In genomic region chr22:40593460-40594273, GRCh38 we compare ENCODE assay signal across 1 cellular context.
TF ChIP-seq lines count a peak whose summit lies in the region.

No MANE protein-coding gene starts in this region.

TF ChIP-seq in HepG2, 621 proteins besides CTCF, POLR2A, EP300 and RAD21 (continued from another document):
- TF ChIP-seq FOXP4 (CRISPR knock-in tag; IDR thresholded peaks at IDR 0.05) = 0 out of 2 replicates have a peak, but pooled peaks have one; percentile 11
- no peak for TF ChIP-seq FOSL1 (CRISPR knock-in tag; IDR thresholded peaks at IDR 0.05; ENCODE audit: borderline replicate concordance)
- TF ChIP-seq NCOR1 (IDR thresholded peaks at IDR 0.05; ENCODE audit: borderline replicate concordance, low read length) = peak; percentile 47; the same call in 1 of the 2 replicates
- 0 out of 2 replicates have a peak, but pooled peaks have one; percentile 11 for TF ChIP-seq SOX5 (CRISPR knock-in tag; IDR thresholded peaks at IDR 0.05; ENCODE audit: borderline replicate concordance)
- TF ChIP-seq NCOA2 (CRISPR knock-in tag; IDR thresholded peaks at IDR 0.05) = 0 out of 2 replicates have a peak, but pooled peaks have one; percentile 12
- no peak for TF ChIP-seq SOX6 (IDR thresholded peaks at IDR 0.05)
- TF ChIP-seq SOX6 (CRISPR knock-in tag; IDR thresholded peaks at IDR 0.05) = peak; percentile 36; the same call in 1 of the 2 replicates
- TF ChIP-seq BRF2 (CRISPR knock-in tag; IDR thresholded peaks at IDR 0.05) = no peak
- no peak for TF ChIP-seq ELF3 (CRISPR knock-in tag; IDR thresholded peaks at IDR 0.05)
TF ChIP-seq in HepG2: peak in this region for 11.
